Comparison of ENCODE assay signal across 8 cellular contexts in the genomic region with DNA sequence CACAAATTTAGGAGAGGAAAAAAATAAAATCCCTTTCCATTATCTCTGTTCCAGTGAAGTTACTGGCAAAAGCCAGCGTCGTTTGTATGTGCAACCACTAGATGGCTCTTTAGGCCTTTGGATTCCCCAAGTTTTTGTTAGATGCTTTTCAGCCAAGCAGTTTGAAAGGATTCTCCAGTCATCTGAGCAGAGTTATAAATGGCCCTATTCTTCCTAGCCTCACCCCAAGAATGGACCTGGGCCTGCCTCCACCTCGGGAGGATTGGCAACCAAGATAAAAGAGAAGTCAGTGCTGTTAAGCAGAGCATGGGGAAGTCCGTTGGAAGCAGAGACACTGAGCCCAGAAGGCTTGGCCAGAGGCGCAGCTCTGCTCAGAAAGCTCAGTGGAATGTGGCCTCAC. TPM values are rescaled to one million over a fixed set of nuclear protein-coding genes. Genes with fewer than 3 reads are reported as not detected.
DNase-seq lines count a peak whose midpoint lies in the region; ATAC-seq and TF ChIP-seq lines count a peak whose summit lies in the region.

No MANE protein-coding gene starts in this region.

- no peaks in the 10 kb centered on the region for H4K20me1 ChIP-seq in OCI-LY1 (ENCODE audit: insufficient read depth, low read length)

- no peaks in the 10 kb centered on the region for H3K9me2 ChIP-seq in OCI-LY1 (ENCODE audit: low read depth, low read length)

- H3K4me2 ChIP-seq in OCI-LY1 (ENCODE audit: low read length): no peak overlapping the region

- peaks cover 9% of the 10 kb centered on the region for H3K27me3 Mint-ChIP-seq in type B pancreatic cell

- CTCF ChIA-PET in AG04450 (lab: Charles Lee): interaction anchor here (0.7 to 4.0 kb wide), 22 partner anchors 10 to 1109 kb away, joined by 3 to 27 read pairs (median 6); no protein-coding TSS in a partner anchor

- ATAC-seq in HG03432 (IDR thresholded peaks at IDR 0.05; ENCODE audit: unreplicated experiment): peak; percentile 75
- ATAC-seq in left lung: peak; percentile 85
- no peak for ATAC-seq in GM19467 (IDR thresholded peaks at IDR 0.05; ENCODE audit: unreplicated experiment)

- H3K4me3 ChIP-seq in AG04450 (ENCODE audit: low read depth, low read length) (no peak overlapping the region), GM12865 (ENCODE audit: low read depth, low read length) (no peak overlapping the region), OCI-LY1 (ENCODE audit: low read depth, low read length, poor library complexity, severe bottlenecking) (no peak overlapping the region), left lung (no peak overlapping the region)

- TF ChIP-seq CTCF in AG04450 (IDR thresholded peaks at IDR 0.05; ENCODE audit: low read depth, low read length): peak; percentile 83
- peak; percentile 70 for TF ChIP-seq CTCF in GM12865 (IDR thresholded peaks at IDR 0.05; ENCODE audit: insufficient read depth, low read depth, low read length, missing control alignments)
- TF ChIP-seq CTCF in OCI-LY1 (IDR thresholded peaks at IDR 0.05; ENCODE audit: low read length): peak; percentile 72
- TF ChIP-seq CTCF in left lung (IDR thresholded peaks at IDR 0.05): peak; percentile 54 to 56
- TF ChIP-seq CTCF in type B pancreatic cell (conservative IDR thresholded peaks at IDR 0.05): peak; percentile 91

- H3K36me3 ChIP-seq in OCI-LY1 (ENCODE audit: insufficient read depth, low read length) (no peaks in the 10 kb centered on the region), left lung (no peaks in the 10 kb centered on the region)

- intact Hi-C loops in left lung (cut with DNase I): no loop called here

- no peak overlapping the region for H3K27ac Mint-ChIP-seq in type B pancreatic cell

- H2AFZ ChIP-seq in OCI-LY1 (ENCODE audit: low read length): no peak overlapping the region

- no peaks in the 10 kb centered on the region for H3K79me2 ChIP-seq in OCI-LY1 (ENCODE audit: insufficient read depth, low read length)

- no peak overlapping the region for H3K4me3 Mint-ChIP-seq in type B pancreatic cell

- H3K9me3 ChIP-seq in AG04450 (ENCODE audit: control insufficient read depth, insufficient read depth, low read length): no peaks in the 10 kb centered on the region
- no peaks in the 10 kb centered on the region for H3K9me3 ChIP-seq in OCI-LY1 (ENCODE audit: low read length)
- no peaks in the 10 kb centered on the region for H3K9me3 ChIP-seq in left lung

- H3F3A ChIP-seq in OCI-LY1 (ENCODE audit: insufficient read depth, low read length): no peaks in the 10 kb centered on the region

- H3K4me1 ChIP-seq in OCI-LY1 (ENCODE audit: insufficient read depth, low read length, severe bottlenecking): no peaks in the 10 kb centered on the region
- H3K4me1 ChIP-seq in left lung: no peaks in the 10 kb centered on the region

- no peak overlapping the region for H3K27ac ChIP-seq in AG04450 (ENCODE audit: low read depth, low read length)
- H3K27ac ChIP-seq in OCI-LY1 (ENCODE audit: low read depth, low read length, poor library complexity, severe bottlenecking): no peak overlapping the region
- no peak overlapping the region for H3K27ac ChIP-seq in left lung

- no peak overlapping the region for H3K9ac ChIP-seq in OCI-LY1 (ENCODE audit: low read length)

- peaks cover 4% of the 10 kb centered on the region for H3K27me3 ChIP-seq in AG04450 (ENCODE audit: control insufficient read depth, insufficient read depth, low read length)
- H3K27me3 ChIP-seq in OCI-LY1 (ENCODE audit: insufficient read depth, low read length): no peaks in the 10 kb centered on the region
- H3K27me3 ChIP-seq in left lung: peaks cover 0 to 6% of the 10 kb centered on the region in 2 donors

- POLR2A ChIA-PET in AG04450 (lab: Yijun Ruan, JAX): no interaction called here

- H3K4me1 Mint-ChIP-seq in type B pancreatic cell (ENCODE audit: unreplicated experiment): peaks cover 5% of the 10 kb centered on the region

- DNase-seq in AG04450 (ENCODE audit: low read depth, low spot score): peak; percentile 20
- DNase-seq in GM12865 (ENCODE audit: low read depth): peak; percentile 42
- peak; percentile 59 for DNase-seq in cerebellum (ENCODE audit: low spot score)
- DNase-seq in left lung: no peak
- DNase-seq in type B pancreatic cell (ENCODE audit: extremely low spot score, unreplicated experiment): no peak

- H3K9me3 Mint-ChIP-seq in type B pancreatic cell: no peaks in the 10 kb centered on the region

- H3K36me3 Mint-ChIP-seq in type B pancreatic cell: no peaks in the 10 kb centered on the region

RNA-seq across cellular contexts. Expression of a gene that starts 15.4 kb away (rescaled TPM):
- not detected in 2 replicates for polyA plus RNA-seq in AG04450 (2011; rRNA removed)
- polyA minus RNA-seq in AG04450 (2011; rRNA and poly(A)+ RNA removed): not detected in 2 replicates
- total RNA-seq in cerebellum (8.7 TPM), left lung (not detected), type B pancreatic cell (ENCODE audit: low replicate concordance) (0.93 and 3.1 TPM in 2 replicates)

Comparison
In these comparisons a context has a peak if more than half of its experiments do, and no peak if none do; other contexts are left out.
1. DNase-seq: peak in AG04450 (single experiment), GM12865 (single experiment) and cerebellum (single experiment); none in left lung (0 of 2) and type B pancreatic cell (single experiment).
2. Peak in every context shown above with its lines, with median percentiles within 50 percentile points of each other: CTCF ChIP-seq.